In the genomic region with DNA sequence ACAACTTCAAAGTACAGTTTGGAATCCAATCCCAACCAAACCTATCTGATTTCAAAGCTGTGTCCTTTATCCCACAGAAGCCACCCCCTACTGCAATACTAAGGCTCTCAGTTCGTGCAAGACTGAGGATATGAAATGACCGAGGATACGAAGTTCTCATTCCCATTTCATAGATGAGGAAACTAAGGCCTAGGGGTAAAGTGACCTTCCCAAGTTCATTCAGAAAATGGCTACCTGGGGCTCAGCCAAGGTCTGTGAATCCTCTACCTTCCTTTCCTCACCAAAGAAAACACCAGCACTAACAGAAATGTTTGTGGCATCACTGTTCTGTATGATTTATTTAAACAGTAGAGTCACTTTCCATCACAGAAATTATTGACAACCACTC, we compare ENCODE assay signal across 35 cellular contexts.
"Had no signal": no experiment of that assay in that cellular context is flagged by ENCODE, and none has a peak within 500 bp of the region (broad histone marks: within the 10 kb centered on the region; RNA-seq: fewer than 3 reads in every experiment).

No MANE protein-coding gene starts in this region.

- H3K27ac ChIP-seq: adrenal gland, body of pancreas, epithelial cell of prostate, esophagus squamous epithelium, gastroesophageal sphincter, heart right ventricle, WERI-Rb-1 had no signal

- H3K27me3 Mint-ChIP-seq: activated B cell treated with CpG ODN at 0.5 μM for 24 hours; activated CD8-positive, alpha-beta T cell treated with anti-CD3 and anti-CD28 coated beads for 36 hours; activated naive CD4-positive, alpha-beta T cell treated with anti-CD3 and anti-CD28 coated beads, Interleukin-2, amount 50 U/mL, for 24 hours; activated naive CD8-positive, alpha-beta T cell treated with anti-CD3 and anti-CD28 coated beads for 36 hours; activated naive CD8-positive, alpha-beta T cell treated with anti-CD3 and anti-CD28 coated beads, Interleukin-2, amount 50 U/mL, for 24 hours; effector memory CD8-positive, alpha-beta T cell; T-helper 17 cell had no signal

- H3K4me3 Mint-ChIP-seq: activated B cell treated with CpG ODN at 0.5 μM for 24 hours; activated CD8-positive, alpha-beta T cell treated with anti-CD3 and anti-CD28 coated beads for 36 hours; activated naive CD4-positive, alpha-beta T cell treated with anti-CD3 and anti-CD28 coated beads, Interleukin-2, amount 50 U/mL, for 24 hours; activated naive CD8-positive, alpha-beta T cell treated with anti-CD3 and anti-CD28 coated beads for 36 hours; activated naive CD8-positive, alpha-beta T cell treated with anti-CD3 and anti-CD28 coated beads, Interleukin-2, amount 50 U/mL, for 24 hours; activated T-cell treated with anti-CD3 and anti-CD28 coated beads, Interleukin-2, amount 50 U/mL, for 4 hours; effector memory CD8-positive, alpha-beta T cell; T-helper 17 cell; T-helper 2 cell treated with Interferon-gamma antibody and Interleukin-4, amounts not matched to agents 5 μg/mL and 100 μg/mL, for 36 hours had no signal

- H3K9me3 ChIP-seq: adrenal gland, body of pancreas, esophagus squamous epithelium, gastroesophageal sphincter, heart right ventricle had no signal

- H3K4me3 ChIP-seq: adrenal gland, body of pancreas, esophagus squamous epithelium, gastroesophageal sphincter, heart right ventricle had no signal

- H3K27ac Mint-ChIP-seq: activated B cell treated with CpG ODN at 0.5 μM for 24 hours; activated CD8-positive, alpha-beta T cell treated with anti-CD3 and anti-CD28 coated beads for 36 hours; activated naive CD4-positive, alpha-beta T cell treated with anti-CD3 and anti-CD28 coated beads, Interleukin-2, amount 50 U/mL, for 24 hours; activated naive CD8-positive, alpha-beta T cell treated with anti-CD3 and anti-CD28 coated beads for 36 hours; activated naive CD8-positive, alpha-beta T cell treated with anti-CD3 and anti-CD28 coated beads, Interleukin-2, amount 50 U/mL, for 24 hours; effector memory CD8-positive, alpha-beta T cell; T-helper 17 cell; T-helper 2 cell treated with Interferon-gamma antibody and Interleukin-4, amounts not matched to agents 5 μg/mL and 100 μg/mL, for 36 hours had no signal

- ATAC-seq: activated CD4-positive, CD25-positive, alpha-beta regulatory T cell treated with anti-CD3 and anti-CD28 coated beads, Interleukin-2, amount 50 U/mL, for 24 hours; activated CD8-positive, alpha-beta T cell treated with anti-CD3 and anti-CD28 coated beads for 36 hours; activated naive CD8-positive, alpha-beta T cell treated with anti-CD3 and anti-CD28 coated beads, Interleukin-2, amount 50 U/mL, for 24 hours; activated T-cell treated with anti-CD3 and anti-CD28 coated beads, Interleukin-2, amount 50 U/mL, for 4 hours; body of pancreas; effector memory CD8-positive, alpha-beta T cell; gastroesophageal sphincter; heart right ventricle; T-helper 17 cell had no signal

- DNase-seq: activated B cell treated with CpG ODN at 0.5 μM for 24 hours; activated CD4-positive, alpha-beta T cell treated with anti-CD3 and anti-CD28 coated beads for 48 hours; activated CD4-positive, alpha-beta T cell treated with anti-CD3 and anti-CD28 coated beads, Interleukin-2, amount 50 U/mL, for 1 hour; activated CD4-positive, alpha-beta T cell treated with anti-CD3 and anti-CD28 coated beads, Interleukin-2, amount 50 U/mL, for 48 hours; activated CD8-positive, alpha-beta memory T cell treated with anti-CD3 and anti-CD28 coated beads for 24 hours; activated CD8-positive, alpha-beta T cell treated with anti-CD3 and anti-CD28 coated beads for 36 hours; activated gamma-delta T cell; activated naive CD4-positive, alpha-beta T cell; activated naive CD8-positive, alpha-beta T cell treated with anti-CD3 and anti-CD28 coated beads for 36 hours; activated naive CD8-positive, alpha-beta T cell treated with anti-CD3 and anti-CD28 coated beads, Interleukin-2, amount 50 U/mL, for 24 hours; activated T-cell treated with anti-CD3 and anti-CD28 coated beads, Interleukin-2, amount 50 U/mL, for 4 hours; amygdala; aorta; body of pancreas; caudate nucleus; cortex of kidney; dermis blood vessel endothelial cell; effector CD4-positive, alpha-beta T cell; effector memory CD8-positive, alpha-beta T cell; esophagus squamous epithelium; foreskin melanocyte; heart right ventricle; T-helper 1 cell; T-helper 17 cell; T1000; WERI-Rb-1 had no signal

- H3K9me3 Mint-ChIP-seq: activated B cell treated with CpG ODN at 0.5 μM for 24 hours; activated CD8-positive, alpha-beta T cell treated with anti-CD3 and anti-CD28 coated beads for 36 hours; activated naive CD4-positive, alpha-beta T cell treated with anti-CD3 and anti-CD28 coated beads, Interleukin-2, amount 50 U/mL, for 24 hours; activated naive CD8-positive, alpha-beta T cell treated with anti-CD3 and anti-CD28 coated beads for 36 hours; activated naive CD8-positive, alpha-beta T cell treated with anti-CD3 and anti-CD28 coated beads, Interleukin-2, amount 50 U/mL, for 24 hours; activated T-cell treated with anti-CD3 and anti-CD28 coated beads, Interleukin-2, amount 50 U/mL, for 4 hours; effector memory CD8-positive, alpha-beta T cell; T-helper 2 cell treated with Interferon-gamma antibody and Interleukin-4, amounts not matched to agents 5 μg/mL and 100 μg/mL, for 36 hours had no signal

- FAIRE-seq: colon, endometrium, endothelial cell of umbilical vein had no signal

- H3K27me3 ChIP-seq: adrenal gland, body of pancreas, esophagus squamous epithelium, gastroesophageal sphincter, heart right ventricle had no signal
